In genomic region chr9:127716412-127716811, GRCh38 we compare ENCODE assay signal across 10 cellular contexts. TPM values are rescaled to one million over a fixed set of nuclear protein-coding genes. Genes with fewer than 3 reads are reported as not detected.
A peak's percentile ranks its signal among the peaks of the same experiment; 100 is the strongest.
DNase-seq lines count a peak whose midpoint lies in the region; ATAC-seq, FAIRE-seq and TF ChIP-seq lines count a peak whose summit lies in the region.
"Had no signal": no experiment of that assay in that cellular context is flagged by ENCODE, and none has a peak within 500 bp of the region (broad histone marks: within the 10 kb centered on the region; RNA-seq: fewer than 3 reads in every experiment).

No MANE protein-coding gene starts in this region.

- no peak for DNase-seq in A549 (ENCODE audit: low read depth in 1 of 2, low spot score in 1 of 2)
- no peak for DNase-seq in breast epithelium (ENCODE audit: low spot score in 2 of 2)
- DNase-seq in natural killer cell treated with Interleukin-12 subunit alpha and Interleukin-12 subunit beta and Interleukin-15 and Interleukin-18, amount 100 ng/mL, for 72 hours (ENCODE audit: low spot score), result no peak
- no peak for DNase-seq in NCI-H146 treated with DMSO at 0.1 percent for 48 hours (lab: John Stamatoyannopoulos, UW; ENCODE audit: unreplicated experiment)
- no peak for DNase-seq in SJCRH30

- no peak for FAIRE-seq in A549 (lab: Jason Lieb, UNC)

- no peak overlapping the region for H3K9ac ChIP-seq in HUES6 (ENCODE audit: low read length)

- H3K4me3 Mint-ChIP-seq in natural killer cell treated with Interleukin-12 subunit alpha and Interleukin-12 subunit beta and Interleukin-15 and Interleukin-18, amount 100 ng/mL, for 72 hours, result peak overlapping the region; percentile 94

- peak overlapping the region; percentile 78 to 92 for H3K27ac Mint-ChIP-seq in natural killer cell treated with Interleukin-12 subunit alpha and Interleukin-12 subunit beta and Interleukin-15 and Interleukin-18, amount 100 ng/mL, for 72 hours

- H3K27ac ChIP-seq in A549 (peak overlapping the region; percentile 73 to 79; a peak in 4 of 6 replicates), HUES6 (ENCODE audit: low read depth, low read length) (no peak overlapping the region), breast epithelium (peak overlapping the region; percentile 86 to 87), SJCRH30 (no peak overlapping the region)

- TF ChIP-seq POLR2A in A549 (IDR thresholded peaks at IDR 0.05; ENCODE audit: low read length) (no peak), breast epithelium (IDR thresholded peaks at IDR 0.05) (no peak)

- ATAC-seq in A549 (no peak), HG03196 (IDR thresholded peaks at IDR 0.05; ENCODE audit: unreplicated experiment) (no peak), HG03354 (IDR thresholded peaks at IDR 0.05; ENCODE audit: poor library complexity, severe bottlenecking, unreplicated experiment) (no peak)
- ATAC-seq in natural killer cell treated with Interleukin-12 subunit alpha and Interleukin-12 subunit beta and Interleukin-15 and Interleukin-18, amount 100 ng/mL, for 72 hours, result no peak

- peak overlapping the region; percentile 94 for H3K4me2 ChIP-seq in A549

- H3K36me3 ChIP-seq in HUES6 (ENCODE audit: control insufficient read depth, insufficient read depth, low read length) (no peaks in the 10 kb centered on the region), breast epithelium (no peaks in the 10 kb centered on the region), SJCRH30 (no peaks in the 10 kb centered on the region)
- H3K36me3 ChIP-seq: right lobe of liver had no signal

- no peak for TF ChIP-seq RAD21 in A549 (conservative IDR thresholded peaks at IDR 0.05 in 1 of 2, IDR thresholded peaks at IDR 0.05 in 1 of 2)

- no peaks in the 10 kb centered on the region for H3K9me3 ChIP-seq in A549
- no peaks in the 10 kb centered on the region for H3K9me3 ChIP-seq in HUES6 (ENCODE audit: control insufficient read depth, insufficient read depth, low read depth, low read length)
- H3K9me3 ChIP-seq in breast epithelium, result no peaks in the 10 kb centered on the region
- H3K9me3 ChIP-seq in SJCRH30 (replicated peaks), result no peaks in the 10 kb centered on the region
- H3K9me3 ChIP-seq: right lobe of liver had no signal

- peaks cover 7% of the 10 kb centered on the region; the same call in 1 of the 2 replicates for H3K27me3 ChIP-seq in HUES6 (ENCODE audit: control insufficient read depth, insufficient read depth, low read length)
- no peaks in the 10 kb centered on the region for H3K27me3 ChIP-seq in breast epithelium
- H3K27me3 ChIP-seq in SJCRH30, result peaks cover 3% of the 10 kb centered on the region; the same call in 1 of the 2 replicates
- H3K27me3 ChIP-seq: right lobe of liver had no signal

- 64% methylated on average over 9 of the region's 9 CpGs for WGBS in A549 (ENCODE audit: missing lambda C conversion rate)

- H3K9me3 Mint-ChIP-seq in natural killer cell treated with Interleukin-12 subunit alpha and Interleukin-12 subunit beta and Interleukin-15 and Interleukin-18, amount 100 ng/mL, for 72 hours, result no peaks in the 10 kb centered on the region

- POLR2A ChIA-PET in A549 (lab: Yijun Ruan, JAX), result interaction anchor here (1.0 to 2.0 kb wide), 3 partner anchors 13 to 105 kb away, joined by 4 to 6 read pairs (median 6); partner anchors contain the start of genes STXBP1 and TOR2A

- peaks cover 28 to 31% of the 10 kb centered on the region in 2 donors for H3K4me1 Mint-ChIP-seq in natural killer cell treated with Interleukin-12 subunit alpha and Interleukin-12 subunit beta and Interleukin-15 and Interleukin-18, amount 100 ng/mL, for 72 hours (ENCODE audit: low read depth in 2 of 2)

- no peak for TF ChIP-seq EP300 in A549 (IDR thresholded peaks at IDR 0.05)

- intact Hi-C loops in breast epithelium (cut with DNase I; ENCODE audit: low total_unique reads), result no loop called here

- CTCF ChIA-PET in A549 (lab: Yijun Ruan, JAX), result interaction anchor here (1.0 to 7.4 kb wide), 6 partner anchors 10 to 153 kb away, joined by 3 to 63 read pairs (median 4); partner anchors contain the start of genes CFAP157 and TOR2A

- H3K27me3 Mint-ChIP-seq in natural killer cell treated with Interleukin-12 subunit alpha and Interleukin-12 subunit beta and Interleukin-15 and Interleukin-18, amount 100 ng/mL, for 72 hours, result no peaks in the 10 kb centered on the region

- H3K4me3 ChIP-seq in A549 (peak overlapping the region; percentile 68), HUES6 (ENCODE audit: low read depth, low read length) (peak overlapping the region; percentile 82; the same call in 1 of the 2 replicates), breast epithelium (peak overlapping the region; percentile 73 to 88 (median 75)), SJCRH30 (no peak overlapping the region)

- H3K36me3 Mint-ChIP-seq in natural killer cell treated with Interleukin-12 subunit alpha and Interleukin-12 subunit beta and Interleukin-15 and Interleukin-18, amount 100 ng/mL, for 72 hours, result no peaks in the 10 kb centered on the region

- H3K4me1 ChIP-seq in A549 (peaks cover 25% of the 10 kb centered on the region), HUES6 (ENCODE audit: control insufficient read depth, insufficient read depth, low read length) (peaks cover 24% of the 10 kb centered on the region), breast epithelium (peaks cover 3 to 5% of the 10 kb centered on the region in 2 donors), SJCRH30 (peaks cover 3% of the 10 kb centered on the region; the same call in 1 of the 2 replicates)

- TF ChIP-seq CTCF in A549 (IDR thresholded peaks at IDR 0.05), result no peak
- no peak for TF ChIP-seq CTCF in breast epithelium (IDR thresholded peaks at IDR 0.05)

TF ChIP-seq in A549, 52 proteins besides CTCF, POLR2A, EP300 and RAD21:
- TF ChIP-seq GATA3 (IDR thresholded peaks at IDR 0.05; ENCODE audit: borderline replicate concordance), result no peak
- TF ChIP-seq CHD4 (IDR thresholded peaks at IDR 0.05; ENCODE audit: borderline replicate concordance), result no peak
- no peak for TF ChIP-seq EHMT2 (IDR thresholded peaks at IDR 0.05; ENCODE audit: low read depth)
- TF ChIP-seq HEYL (CRISPR knock-in tag; IDR thresholded peaks at IDR 0.05), result no peak
- no peak for TF ChIP-seq NPAS2 (CRISPR knock-in tag; IDR thresholded peaks at IDR 0.05; ENCODE audit: borderline replicate concordance)
- TF ChIP-seq PHF8 (IDR thresholded peaks at IDR 0.05; ENCODE audit: borderline replicate concordance, low read depth), result no peak
- no peak for TF ChIP-seq MYC (IDR thresholded peaks at IDR 0.05; ENCODE audit: borderline replicate concordance, low read length)
- no peak for TF ChIP-seq JUNB (IDR thresholded peaks at IDR 0.05)
TF ChIP-seq in A549: peak in this region for 0.

RNA-seq across cellular contexts. Expression of gene TTC16, which starts 0.5 kb away (rescaled TPM):
- polyA plus RNA-seq in A549 (2011; rRNA removed) (0.03 TPM in 1 of 2 replicates, not detected in the other), A549 (2017; fragmentation: RNase III; extraction: RNeasy Plus Mini Kit Qiagen cat#74134 plus additional on column Dnase treatment) (not detected in 3 replicates)
- 0.01 and 0.04 TPM in 2 replicates for polyA plus RNA-seq in A549 (2012; cell fraction: cytosol; rRNA removed)
- 0.04 and 0.07 TPM in 2 replicates for polyA plus RNA-seq in A549 (2012; cell fraction: nucleus; rRNA removed)
- polyA minus RNA-seq in A549 (2011; rRNA and poly(A)+ RNA removed), result 0.25 TPM in 1 of 2 replicates, not detected in the other
- total RNA-seq in breast epithelium, result under 1 TPM; under 0.01 to 0.59 (median 0.16) TPM
- 1 to 10 TPM; 3.8 to 8.1 TPM for total RNA-seq in natural killer cell treated with Interleukin-12 subunit alpha and Interleukin-12 subunit beta and Interleukin-15 and Interleukin-18, amount 100 ng/mL, for 72 hours
- not detected in 2 replicates for total RNA-seq in SJCRH30 (2014; rRNA removed; shearing (Covaris generic))
- total RNA-seq: endothelial cell of umbilical vein had no signal
- polyA plus RNA-seq: endothelial cell of umbilical vein had no signal

RNA-seq across cellular contexts. Expression of gene PTRH1, which starts 0.9 kb away (rescaled TPM):
- polyA plus RNA-seq in A549 (2011; rRNA removed) (3.5 and 5.1 TPM in 2 replicates), A549 (2017; fragmentation: RNase III; extraction: RNeasy Plus Mini Kit Qiagen cat#74134 plus additional on column Dnase treatment) (9.9 to 12.6 TPM (median 11.4 TPM) in 3 replicates)
- 23.9 and 26.6 TPM in 2 replicates for polyA plus RNA-seq in A549 (2012; cell fraction: cytosol; rRNA removed)
- polyA plus RNA-seq in A549 (2012; cell fraction: nucleus; rRNA removed), result 27.1 and 29.2 TPM in 2 replicates
- polyA minus RNA-seq in A549 (2011; rRNA and poly(A)+ RNA removed), result 1.3 and 2.0 TPM in 2 replicates
- 10 to 100 TPM; 19.0 to 26.2 (median 23.3) TPM for total RNA-seq in breast epithelium
- 10 to 100 TPM; 12.8 to 17.6 TPM for total RNA-seq in natural killer cell treated with Interleukin-12 subunit alpha and Interleukin-12 subunit beta and Interleukin-15 and Interleukin-18, amount 100 ng/mL, for 72 hours
- total RNA-seq in SJCRH30 (2014; rRNA removed; shearing (Covaris generic)), result 4.3 and 7.0 TPM in 2 replicates

RNA-seq across cellular contexts. Expression of gene CFAP157, which starts 9.6 kb away (rescaled TPM):
- polyA plus RNA-seq in A549 (2011; rRNA removed), result 0.04 TPM in 1 of 2 replicates, not detected in the other
- 0.01 TPM in 1 of 2 replicates, not detected in the other for polyA plus RNA-seq in A549 (2012; cell fraction: cytosol; rRNA removed)
- polyA plus RNA-seq in A549 (2012; cell fraction: nucleus; rRNA removed), result 0.11 and 0.22 TPM in 2 replicates
- 0.04 TPM in 1 of 3 replicates, not detected in the others for polyA plus RNA-seq in A549 (2017; fragmentation: RNase III; extraction: RNeasy Plus Mini Kit Qiagen cat#74134 plus additional on column Dnase treatment)
- polyA minus RNA-seq in A549 (2011; rRNA and poly(A)+ RNA removed), result not detected in 2 replicates
- total RNA-seq in breast epithelium, result 1 to 10 TPM in 2 of 3 donors, not detected in 1; 2.0 TPM
- not detected for total RNA-seq in natural killer cell treated with Interleukin-12 subunit alpha and Interleukin-12 subunit beta and Interleukin-15 and Interleukin-18, amount 100 ng/mL, for 72 hours
- total RNA-seq in SJCRH30 (2014; rRNA removed; shearing (Covaris generic)), result not detected in 2 replicates
- total RNA-seq: endothelial cell of umbilical vein had no signal

RNA-seq across cellular contexts. Expression of gene TOR2A, which starts 18.7 kb away (rescaled TPM):
- polyA plus RNA-seq in A549 (2011; rRNA removed), result 4.9 and 5.5 TPM in 2 replicates
- 15.0 and 22.1 TPM in 2 replicates for polyA plus RNA-seq in A549 (2012; cell fraction: cytosol; rRNA removed)
- 19.8 and 27.2 TPM in 2 replicates for polyA plus RNA-seq in A549 (2012; cell fraction: nucleus; rRNA removed)
- polyA plus RNA-seq in A549 (2017; fragmentation: RNase III; extraction: RNeasy Plus Mini Kit Qiagen cat#74134 plus additional on column Dnase treatment), result 9.4 to 9.6 TPM (median 9.5 TPM) in 3 replicates
- 4.1 and 5.1 TPM in 2 replicates for polyA minus RNA-seq in A549 (2011; rRNA and poly(A)+ RNA removed)
- 10 to 100 TPM in 1 of 3 donors, 1 to 10 TPM in 2; 9.5 to 16.7 (median 9.6) TPM for total RNA-seq in breast epithelium
- total RNA-seq in natural killer cell treated with Interleukin-12 subunit alpha and Interleukin-12 subunit beta and Interleukin-15 and Interleukin-18, amount 100 ng/mL, for 72 hours, result 10 to 100 TPM; 20.4 to 31.9 TPM
- total RNA-seq in SJCRH30 (2014; rRNA removed; shearing (Covaris generic)), result 3.9 and 5.8 TPM in 2 replicates

Comparison
In these comparisons a context has a peak if more than half of its experiments do, and no peak if none do; other contexts are left out.
1. H3K27ac ChIP-seq: peak in A549 (2 of 2) and breast epithelium (2 of 2); none in HUES6 (single experiment) and SJCRH30 (single experiment).